8 cellular contexts compared by ENCODE assay signal in the genomic region with DNA sequence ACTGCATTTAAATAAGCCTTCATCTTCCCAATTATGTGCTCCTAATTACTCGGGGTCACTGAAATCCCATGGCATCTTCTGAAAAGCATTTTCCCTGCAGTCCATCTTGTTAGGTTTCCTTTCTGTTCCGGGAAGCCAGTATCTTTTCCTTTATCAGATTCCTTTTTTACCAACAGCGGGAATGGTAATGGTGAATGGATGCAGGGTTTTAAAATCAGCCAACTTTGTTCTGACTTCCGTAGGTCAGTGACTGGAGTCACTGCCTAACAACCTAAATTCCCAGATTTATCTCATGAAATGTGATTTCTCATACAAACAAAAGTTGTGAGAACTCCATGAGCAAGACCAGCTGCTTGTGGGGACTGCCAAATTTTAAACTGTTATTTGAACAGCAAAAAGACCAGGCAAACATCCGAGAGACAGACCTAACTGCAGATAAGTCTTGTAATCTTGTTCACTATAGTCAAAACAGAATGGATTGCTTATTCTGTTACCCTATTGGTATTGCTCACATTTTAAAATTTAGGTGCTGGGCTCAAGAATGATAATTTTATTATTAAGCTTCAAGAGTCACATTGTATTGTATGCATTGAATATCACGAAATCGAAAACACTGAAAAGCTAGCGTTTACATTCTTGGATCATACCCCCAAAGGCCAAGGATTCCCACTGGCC. TPM values are rescaled to one million over a fixed set of nuclear protein-coding genes. Genes with fewer than 3 reads are reported as not detected.
DNase-seq lines count a peak whose midpoint lies in the region; ATAC-seq and TF ChIP-seq lines count a peak whose summit lies in the region.

No MANE protein-coding gene starts in this region.

- peaks cover 14% of the 10 kb centered on the region for H3K4me1 ChIP-seq in endodermal cell (ENCODE audit: control insufficient read depth, insufficient read depth, low read length)
- peaks cover 4% of the 10 kb centered on the region for H3K4me1 ChIP-seq in muscle layer of colon (ENCODE audit: insufficient read depth, low read length)
- peaks cover 51% of the 10 kb centered on the region for H3K4me1 ChIP-seq in vagina

- peak overlapping the region; percentile 80 for H3K4me3 Mint-ChIP-seq in endodermal cell

- no peak for TF ChIP-seq POLR2A in vagina (IDR thresholded peaks at IDR 0.05)

- H3K36me3 Mint-ChIP-seq in endodermal cell (ENCODE audit: low read depth) = peaks cover 19% of the 10 kb centered on the region

- H3K9ac ChIP-seq in endodermal cell (ENCODE audit: extremely low read depth, low read length, poor library complexity, severe bottlenecking) (peak overlapping the region; percentile 90), muscle layer of colon (ENCODE audit: low read length) (no peak overlapping the region)

- peak; percentile 11 for ATAC-seq in Right ventricle myocardium inferior
- no peak for ATAC-seq in HG02610 (IDR thresholded peaks at IDR 0.05; ENCODE audit: unreplicated experiment)
- no peak for ATAC-seq in GM21360 (IDR thresholded peaks at IDR 0.05; ENCODE audit: unreplicated experiment)

- H3K27ac Mint-ChIP-seq in endodermal cell = peak overlapping the region; percentile 99

- DNase-seq in Right ventricle myocardium inferior (ENCODE audit: missing footprints) = no peak
- DNase-seq in cardiac septum (ENCODE audit: low spot score) = no peak
- no peak for DNase-seq in endodermal cell
- DNase-seq in vagina (ENCODE audit: extremely low spot score in 2 of 2) = no peak
- no peak for DNase-seq in KG1 (lab: John Stamatoyannopoulos, UW)

- 61 to 80% methylated on average over 7 of the region's 8 CpGs for WGBS in endodermal cell (ENCODE audit: insufficient coverage in 1 of 2, insufficient read length in 1 of 2), 2 experiments

- no peaks in the 10 kb centered on the region for H3K9me3 Mint-ChIP-seq in endodermal cell

- peaks cover 30% of the 10 kb centered on the region for H3K4me1 Mint-ChIP-seq in endodermal cell

- peak overlapping the region; percentile 85 for H3K4me3 ChIP-seq in endodermal cell (ENCODE audit: low read length)
- peak overlapping the region; percentile 62 to 89 for H3K4me3 ChIP-seq in muscle layer of colon (ENCODE audit: low read depth in 1 of 2, low read length in 2 of 2)
- H3K4me3 ChIP-seq in vagina = peak overlapping the region; percentile 64 to 69

- H3K27me3 ChIP-seq in endodermal cell (ENCODE audit: control insufficient read depth, insufficient read depth, low read length, poor library complexity, severe bottlenecking) = no peaks in the 10 kb centered on the region
- no peaks in the 10 kb centered on the region for H3K27me3 ChIP-seq in muscle layer of colon (ENCODE audit: control insufficient read depth in 1 of 2, insufficient read depth in 2 of 2, low read length in 2 of 2)
- no peaks in the 10 kb centered on the region for H3K27me3 ChIP-seq in vagina

- H3K27ac ChIP-seq in endodermal cell (ENCODE audit: low read depth, low read length) (peak overlapping the region; percentile 42), muscle layer of colon (ENCODE audit: low read depth, low read length) (peak overlapping the region; percentile 96), vagina (peak overlapping the region; percentile 83)

- H3K27me3 Mint-ChIP-seq in endodermal cell (ENCODE audit: insufficient read depth) = peaks cover 3% of the 10 kb centered on the region

- H3K9me3 ChIP-seq in endodermal cell (ENCODE audit: control insufficient read depth, low read length) (no peaks in the 10 kb centered on the region), muscle layer of colon (ENCODE audit: low read length) (no peaks in the 10 kb centered on the region), vagina (no peaks in the 10 kb centered on the region)

- H3K36me3 ChIP-seq in endodermal cell (ENCODE audit: control insufficient read depth, insufficient read depth, low read length) (peaks cover 9% of the 10 kb centered on the region), muscle layer of colon (ENCODE audit: insufficient read depth, low read length) (no peaks in the 10 kb centered on the region), vagina (no peaks in the 10 kb centered on the region)

- intact Hi-C loops in Right ventricle myocardium inferior (cut with DNase I) (loop anchor here (1.0 to 2.0 kb wide), 3 partner anchors 34 to 160 kb away; partner anchors contain the start of genes ALG14 and TLCD4), cardiac septum (cut with DNase I) (loop anchor here (1.0 to 5.0 kb wide), 5 partner anchors 34 to 380 kb away; partner anchors contain the start of genes ALG14 and TLCD4), vagina (cut with DNase I) (loop anchor here (2.0 to 5.0 kb wide), 2 partner anchors 146 to 160 kb away; partner anchors contain the start of gene ALG14)

- TF ChIP-seq CTCF in endodermal cell (conservative IDR thresholded peaks at IDR 0.05) (no peak), vagina (IDR thresholded peaks at IDR 0.05) (no peak)

RNA-seq across cellular contexts. Expression of gene RWDD3, which starts 1.2 kb away (rescaled TPM):
- total RNA-seq in Right ventricle myocardium inferior (16.4 TPM), cardiac septum (24.8 TPM), endodermal cell (10 to 100 TPM; 35.5 to 37.1 TPM), vagina (17.9 TPM)
- 21.7 TPM for polyA plus RNA-seq in endodermal cell (2013, experiment 1 of 2)
- 20.2 TPM for polyA plus RNA-seq in endodermal cell (2013, experiment 2 of 2)

Comparison
In these comparisons a context has a peak if more than half of its experiments do, and no peak if none do; other contexts are left out.
1. H3K27ac ChIP-seq: peak in every context shown above with its lines; median percentile 96 in muscle layer of colon; 83 in vagina; 42 in endodermal cell.